Comparison of ENCODE assay signal across 17 cellular contexts in genomic region chr4:108889696-108890475, GRCh38.
"Had no signal": no experiment of that assay in that cellular context is flagged by ENCODE, and none has a peak within 500 bp of the region (broad histone marks: within the 10 kb centered on the region; RNA-seq: fewer than 3 reads in every experiment).

No MANE protein-coding gene starts in this region.

- H3K27ac ChIP-seq: adrenal gland, body of pancreas, coronary artery, neutrophil, right atrium auricular region, transverse colon had no signal

- H3K36me3 ChIP-seq: adrenal gland, neutrophil, right atrium auricular region, transverse colon had no signal

- H3K4me1 ChIP-seq: adrenal gland, body of pancreas, right atrium auricular region, transverse colon had no signal

- ATAC-seq: body of pancreas, left colon had no signal

- FAIRE-seq: TTC549 had no signal

- H3K4me3 ChIP-seq: adrenal gland, body of pancreas, coronary artery, right atrium auricular region, transverse colon had no signal

- DNase-seq: activated CD4-positive, alpha-beta T cell treated with anti-CD3 and anti-CD28 coated beads, Interleukin-2, amount 50 U/mL, for 1 hour; activated naive CD4-positive, alpha-beta T cell treated with anti-CD3 and anti-CD28 coated beads, Interleukin-2, amount 50 U/mL, for 16 hours; adrenal gland; body of pancreas; central memory CD4-positive, alpha-beta T cell; effector memory CD4-positive, alpha-beta T cell; erythroblast; left colon; mesendoderm; stimulated activated naive CD4-positive, alpha-beta T cell; substantia nigra; T-helper 2 cell; transverse colon had no signal

- H3K27me3 ChIP-seq: adrenal gland, body of pancreas, neutrophil, right atrium auricular region, transverse colon had no signal

- H3K9me3 ChIP-seq: adrenal gland, body of pancreas, neutrophil, right atrium auricular region, transverse colon had no signal
